Comparison of ENCODE assay signal across 25 cellular contexts in genomic region chr9:132030626-132031325, GRCh38.
"Had no signal": no experiment of that assay in that cellular context is flagged by ENCODE, and none has a peak within 500 bp of the region (broad histone marks: within the 10 kb centered on the region; RNA-seq: fewer than 3 reads in every experiment).

No MANE protein-coding gene starts in this region.

- H3K9me3 Mint-ChIP-seq: activated naive CD8-positive, alpha-beta T cell treated with anti-CD3 and anti-CD28 coated beads, Interleukin-2, amount 10 ng/mL, durations not matched to agents 7 days and 5 days; activated T-helper 2 cell treated with anti-CD3 and anti-CD28 coated beads, Interferon-gamma antibody, Interleukin-2, Interleukin-4, amounts not matched to agents 10 μg/mL and 5 μg/mL and 100 μg/mL, durations not matched to agents 14 hours and 24 hours and 36 hours; endodermal cell; memory B cell; nephron progenitor cell; T-helper 2 cell treated with Interferon-gamma antibody and Interleukin-4, amounts not matched to agents 5 μg/mL and 100 μg/mL, for 36 hours had no signal

- H3K4me3 ChIP-seq: esophagus squamous epithelium, gastroesophageal sphincter, heart left ventricle, pancreas, thoracic aorta, upper lobe of left lung had no signal

- ATAC-seq: gastroesophageal sphincter, heart left ventricle, left cardiac atrium, pancreas, right cardiac atrium had no signal

- H3K9me3 ChIP-seq: esophagus squamous epithelium, gastroesophageal sphincter, heart left ventricle, pancreas, thoracic aorta, upper lobe of left lung had no signal

- DNase-seq: activated CD4-positive, CD25-positive, alpha-beta regulatory T cell treated with anti-CD3 and anti-CD28 coated beads, Interleukin-2, amount 50 U/mL, for 72 hours; activated naive CD4-positive, alpha-beta T cell treated with Interleukin-2 at 50 U/mL for 16 hours; activated naive CD8-positive, alpha-beta T cell treated with anti-CD3 and anti-CD28 coated beads, Interleukin-2, amount 10 ng/mL, durations not matched to agents 7 days and 5 days; activated T-cell treated with anti-CD3 and anti-CD28 coated beads, Interleukin-2, amount 50 U/mL, for 1 hour; amygdala; cerebellar nuclear complex; cortex of kidney; endodermal cell; esophagus squamous epithelium; heart left ventricle; islet precursor cell; left cardiac atrium; nephron progenitor cell; pancreas; right cardiac atrium; stimulated activated CD4-positive, alpha-beta T cell treated with anti-CD3 and anti-CD28 coated beads, Interleukin-4, amount 100 ng/mL, for 24 hours; stimulated activated naive CD4-positive, alpha-beta T cell treated with Interleukin-2 at 50 U/mL for 16 hours had no signal

- H3K27me3 Mint-ChIP-seq: activated naive CD8-positive, alpha-beta T cell treated with anti-CD3 and anti-CD28 coated beads, Interleukin-2, amount 10 ng/mL, durations not matched to agents 7 days and 5 days; memory B cell had no signal

- H3K27me3 ChIP-seq: esophagus squamous epithelium, gastroesophageal sphincter, heart left ventricle, pancreas, upper lobe of left lung had no signal

- H3K36me3 ChIP-seq: esophagus squamous epithelium, gastroesophageal sphincter, heart left ventricle, pancreas, thoracic aorta, upper lobe of left lung had no signal

- H3K27ac Mint-ChIP-seq: activated naive CD8-positive, alpha-beta T cell treated with anti-CD3 and anti-CD28 coated beads, Interleukin-2, amount 10 ng/mL, durations not matched to agents 7 days and 5 days; activated T-helper 2 cell treated with anti-CD3 and anti-CD28 coated beads, Interferon-gamma antibody, Interleukin-2, Interleukin-4, amounts not matched to agents 10 μg/mL and 5 μg/mL and 100 μg/mL, durations not matched to agents 14 hours and 24 hours and 36 hours; endodermal cell; memory B cell; nephron progenitor cell; T-helper 2 cell treated with Interferon-gamma antibody and Interleukin-4, amounts not matched to agents 5 μg/mL and 100 μg/mL, for 36 hours had no signal

- H3K36me3 Mint-ChIP-seq: activated naive CD8-positive, alpha-beta T cell treated with anti-CD3 and anti-CD28 coated beads, Interleukin-2, amount 10 ng/mL, durations not matched to agents 7 days and 5 days had no signal

- H3K4me3 Mint-ChIP-seq: activated naive CD8-positive, alpha-beta T cell treated with anti-CD3 and anti-CD28 coated beads, Interleukin-2, amount 10 ng/mL, durations not matched to agents 7 days and 5 days; endodermal cell; memory B cell; nephron progenitor cell; T-helper 2 cell treated with Interferon-gamma antibody and Interleukin-4, amounts not matched to agents 5 μg/mL and 100 μg/mL, for 36 hours had no signal

- FAIRE-seq: bronchial epithelial cell, pancreas had no signal

- H3K27ac ChIP-seq: esophagus squamous epithelium, gastroesophageal sphincter, heart left ventricle, pancreas, thoracic aorta, upper lobe of left lung, VCaP had no signal
